15 cellular contexts compared by ENCODE assay signal in the genomic region with DNA sequence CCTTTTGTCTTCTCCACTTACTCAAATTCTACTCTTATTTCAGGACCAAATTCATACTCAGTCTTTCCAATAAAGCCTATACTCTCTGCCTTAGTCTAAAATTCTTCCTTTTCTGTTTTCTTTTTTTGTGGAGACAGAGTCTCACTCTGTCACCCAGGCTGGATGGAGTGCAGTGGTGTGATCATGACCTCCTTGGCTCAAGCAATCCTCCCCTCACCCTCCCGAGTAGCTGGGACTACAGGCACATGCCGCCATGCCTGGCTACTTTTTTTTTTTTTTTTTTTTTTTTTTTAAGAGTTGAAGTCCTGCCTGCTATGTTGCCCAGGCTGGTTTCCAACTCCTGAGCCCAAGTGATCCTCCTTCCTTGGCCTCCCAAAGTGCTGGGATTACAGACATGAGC. TPM values are rescaled to one million over a fixed set of nuclear protein-coding genes. Genes with fewer than 3 reads are reported as not detected.
A peak's percentile ranks its signal among the peaks of the same experiment; 100 is the strongest.
DNase-seq lines count a peak whose midpoint lies in the region; ATAC-seq, FAIRE-seq and TF ChIP-seq lines count a peak whose summit lies in the region.
"Had no signal": no experiment of that assay in that cellular context is flagged by ENCODE, and none has a peak within 500 bp of the region (broad histone marks: within the 10 kb centered on the region; RNA-seq: fewer than 3 reads in every experiment).

No MANE protein-coding gene starts in this region.

- no peak overlapping the region for H2AFZ ChIP-seq in K562 (ENCODE audit: low read depth, low read length)

- H3K9me3 Mint-ChIP-seq in CD14-positive monocyte, result peaks cover 0 to 2% (median 0%) of the 10 kb centered on the region in 7 donors
- no peaks in the 10 kb centered on the region for H3K9me3 Mint-ChIP-seq in CD8-positive, alpha-beta memory T cell
- no peaks in the 10 kb centered on the region for H3K9me3 Mint-ChIP-seq in naive B cell

- H3K4me1 Mint-ChIP-seq in CD14-positive monocyte (peaks cover 8% of the 10 kb centered on the region), naive B cell (peaks cover 2 to 26% (median 23%) of the 10 kb centered on the region in 3 donors)
- peaks cover 30 to 62% (median 48%) of the 10 kb centered on the region in 3 donors for H3K4me1 Mint-ChIP-seq in CD8-positive, alpha-beta memory T cell

- intact Hi-C loops in CD14-positive monocyte (cut with micrococcal nuclease) (no loop called here), K562 (cut with micrococcal nuclease) (no loop called here)

- no peaks in the 10 kb centered on the region for H4K20me1 ChIP-seq in K562 (replicated peaks; ENCODE audit: control insufficient read depth, insufficient read depth, low read length)

- H3K27ac Mint-ChIP-seq in CD14-positive monocyte (peak overlapping the region in 6 of 7 donors; percentile 2 to 76 (median 23)), naive B cell (peak overlapping the region; percentile 3 to 84 (median 34))
- peak overlapping the region in 7 of 8 donors; percentile 1 to 86 (median 38) for H3K27ac Mint-ChIP-seq in CD8-positive, alpha-beta memory T cell

- no CpG with 5 or more reads among the region's 2 CpGs for WGBS in K562 (ENCODE audit: insufficient coverage, low coverage, missing lambda C conversion rate)

- no peak overlapping the region for H3K27ac ChIP-seq in CD8-positive, alpha-beta memory T cell (ENCODE audit: low read depth, low read length)
- peak overlapping the region; percentile 26; the same call in 1 of the 3 replicates for H3K27ac ChIP-seq in K562 (ENCODE audit: extremely low read depth, low read depth, low read length)

- no peaks in the 10 kb centered on the region for H3K9me1 ChIP-seq in K562 (ENCODE audit: control insufficient read depth, insufficient read depth, low read length)

- CTCF ChIA-PET in CD8-positive, alpha-beta memory T cell (lab: Charles Lee), result no interaction called here
- CTCF ChIA-PET in K562 (lab: Yijun Ruan, JAX; ENCODE audit: low intra/inter-chr PET ratio), result no interaction called here

- no peak overlapping the region for H3K9ac ChIP-seq in K562 (ENCODE audit: insufficient read depth in 1 of 2, low read depth in 2 of 2, low read length in 2 of 2)

- H3K4me3 Mint-ChIP-seq in CD14-positive monocyte (no peak overlapping the region), naive B cell (no peak overlapping the region)
- H3K4me3 Mint-ChIP-seq in CD8-positive, alpha-beta memory T cell, result no peak overlapping the region

- H3K9me3 ChIP-seq in CD8-positive, alpha-beta memory T cell (ENCODE audit: low read length), result no peaks in the 10 kb centered on the region
- H3K9me3 ChIP-seq in K562 (replicated peaks; ENCODE audit: control insufficient read depth, insufficient read depth, low read depth, low read length), result no peaks in the 10 kb centered on the region

- H3K4me3 ChIP-seq in CD8-positive, alpha-beta memory T cell (ENCODE audit: low read length), result no peak overlapping the region
- no peak overlapping the region for H3K4me3 ChIP-seq in K562

- FAIRE-seq in K562 (lab: Jason Lieb, UNC), result no peak
- FAIRE-seq: HTR-8/SVneo had no signal

- TF ChIP-seq POLR2A in K562 (conservative IDR thresholded peaks at IDR 0.05), result no peak

- peaks cover 4% of the 10 kb centered on the region for H3K4me1 ChIP-seq in CD8-positive, alpha-beta memory T cell (ENCODE audit: insufficient read depth, low read length)
- H3K4me1 ChIP-seq in K562 (replicated peaks in 1 of 2; ENCODE audit: control insufficient read depth in 2 of 2, insufficient read depth in 2 of 2, low read length in 2 of 2), result peaks cover 0 to 2% of the 10 kb centered on the region in 2 experiments; a peak in 3 of 5 replicates

- no TSS peak for BruUV-seq in K562 (replicated peaks; lab: Mats Ljungman, UMichigan)

- TF ChIP-seq RAD21 in K562 (CRISPR knock-in tag; conservative IDR thresholded peaks at IDR 0.05 in 1 of 2, IDR thresholded peaks at IDR 0.05 in 1 of 2), result no peak

- POLR2A ChIA-PET in CD8-positive, alpha-beta memory T cell (lab: Charles Lee), result interaction anchor here (0.6 kb wide), 1 partner anchor 23 kb away, joined by 5 read pairs; no protein-coding TSS in a partner anchor
- POLR2A ChIA-PET in K562 (lab: Yijun Ruan, JAX), result no interaction called here

- peak; percentile 41 for ATAC-seq in K562
- no peak for ATAC-seq in naive B cell (ENCODE audit: low read depth in 2 of 2)
- ATAC-seq in GM18511 (IDR thresholded peaks at IDR 0.05; ENCODE audit: unreplicated experiment), result no peak
- ATAC-seq in GM21526 (IDR thresholded peaks at IDR 0.05; ENCODE audit: low FRiP score, unreplicated experiment), result no peak
- ATAC-seq: HCT116 had no signal

- DNase-seq in CD14-positive monocyte (ENCODE audit: low spot score) (no peak), K562 (ENCODE audit: extremely low read depth in 1 of 4, low spot score in 3 of 4) (no peak), naive B cell (no peak), COR-L47 (lab: John Stamatoyannopoulos, UW) (no peak)
- DNase-seq in CD8-positive, alpha-beta memory T cell, result no peak
- DNase-seq: AML-193, DMS153, EL, NCI-H1436, NCI-H2227 treated with DMSO at 0.1 percent for 48 hours, NCI-H526 treated with DMSO at 0.1 percent for 48 hours had no signal

- H3K36me3 ChIP-seq in CD8-positive, alpha-beta memory T cell (ENCODE audit: insufficient read depth, low read length), result no peaks in the 10 kb centered on the region
- peaks cover 19% of the 10 kb centered on the region for H3K36me3 ChIP-seq in K562 (ENCODE audit: control insufficient read depth, insufficient read depth, low read length)

- H3K4me2 ChIP-seq in K562 (ENCODE audit: insufficient read depth, low read length), result no peak overlapping the region

- H3K27me3 Mint-ChIP-seq in CD14-positive monocyte (ENCODE audit: low read depth in 3 of 3) (no peaks in the 10 kb centered on the region), naive B cell (no peaks in the 10 kb centered on the region)
- H3K27me3 Mint-ChIP-seq in CD8-positive, alpha-beta memory T cell, result no peaks in the 10 kb centered on the region

- no peaks in the 10 kb centered on the region for H3K27me3 ChIP-seq in CD8-positive, alpha-beta memory T cell (ENCODE audit: insufficient read depth, low read length, poor library complexity, severe bottlenecking)
- no peaks in the 10 kb centered on the region for H3K27me3 ChIP-seq in K562 (ENCODE audit: control insufficient read depth in 2 of 2, insufficient read depth in 2 of 2, low read length in 2 of 2)

- no peak for TF ChIP-seq EP300 in K562 (IDR thresholded peaks at IDR 0.05; ENCODE audit: low read length)

- TF ChIP-seq CTCF in CD14-positive monocyte (IDR thresholded peaks at IDR 0.05), result no peak
- TF ChIP-seq CTCF in K562 (IDR thresholded peaks at IDR 0.05 in 2 of 3, conservative IDR thresholded peaks at IDR 0.05 in 1 of 3; ENCODE audit: insufficient read depth in 2 of 3, low read depth in 1 of 3, low read length in 3 of 3), result no peak

- in situ Hi-C loops in K562 (cut with MboI), result no loop called here

- H3K36me3 Mint-ChIP-seq in CD14-positive monocyte (peaks cover 16 to 31% of the 10 kb centered on the region in 2 donors), naive B cell (no peaks in the 10 kb centered on the region)
- peaks cover 0 to 24% (median 3%) of the 10 kb centered on the region in 3 donors for H3K36me3 Mint-ChIP-seq in CD8-positive, alpha-beta memory T cell

- peaks cover 51% of the 10 kb centered on the region for H3K79me2 ChIP-seq in K562 (ENCODE audit: control insufficient read depth, insufficient read depth, low read length)

RNA-seq across cellular contexts. Expression of a gene that starts 11.9 kb away (rescaled TPM):
- 10 to 100 TPM; 24.9 to 33.6 TPM for polyA plus RNA-seq in CD14-positive monocyte
- 10 to 100 TPM; 76.2 to 76.5 TPM for total RNA-seq in CD8-positive, alpha-beta memory T cell
- 34.5 TPM for polyA plus RNA-seq in CD8-positive, alpha-beta memory T cell
- total RNA-seq in K562 (2011; cell fraction: chromatin; rRNA removed; ENCODE audit: low replicate concordance), result 46.3 and 124 TPM in 2 replicates
- total RNA-seq in K562 (2011; cell fraction: nucleolus; rRNA removed), result 27.2 and 30.0 TPM in 2 replicates
- total RNA-seq in K562 (2011; cell fraction: nucleoplasm; rRNA removed), result 47.2 and 66.9 TPM in 2 replicates
- total RNA-seq in K562 (2014; rRNA removed), result 46.7 and 51.7 TPM in 2 replicates
- 68.2 and 74.5 TPM in 2 replicates for total RNA-seq in K562 (2014; rRNA removed; fragmentation: Illumina TruSeq; extraction: Trizol)
- total RNA-seq in K562 (2015; rRNA removed; fragmentation: Illumina TruSeq; extraction: Trizol), result 59.3 and 62.5 TPM in 2 replicates
- 38.7 and 41.6 TPM in 2 replicates for total RNA-seq in K562 (2021)
- polyA plus RNA-seq in K562 (2011; rRNA removed), result 28.6 and 31.1 TPM in 2 replicates
- polyA plus RNA-seq in K562 (2011; cell fraction: cytosol; rRNA removed), result 19.4 and 27.7 TPM in 2 replicates
- 16.9 and 28.6 TPM in 2 replicates for polyA plus RNA-seq in K562 (2011; cell fraction: nucleus; rRNA removed)
- polyA plus RNA-seq in K562 (2012), result 42.6 and 46.5 TPM in 2 replicates
- 64.7 and 69.8 TPM in 2 replicates for polyA plus RNA-seq in K562 (2014; fragmentation: Illumina TruSeq; extraction: Trizol)
- 10 to 100 TPM; 44.1 to 64.5 TPM for polyA plus RNA-seq in K562 (2014; fragmentation: Nextera tagmentation; extraction: Ambion mirVana)
- 51.5 and 51.9 TPM in 2 replicates for polyA plus RNA-seq in K562 (2014; rRNA removed)
- polyA minus RNA-seq in K562 (2011; rRNA and poly(A)+ RNA removed), result 40.3 and 44.1 TPM in 2 replicates
- 14.9 and 19.2 TPM in 2 replicates for polyA minus RNA-seq in K562 (2011; cell fraction: cytosol; rRNA and poly(A)+ RNA removed)
- 18.0 and 44.5 TPM in 2 replicates for polyA minus RNA-seq in K562 (2011; cell fraction: nucleus; rRNA and poly(A)+ RNA removed)
- 10 to 100 TPM; 16.8 to 41.2 (median 29.3) TPM for polyA plus RNA-seq in naive B cell (ENCODE audit: low read depth in 6 of 6)

RNA-seq across cellular contexts. Expression of a gene that starts 51.4 kb away (rescaled TPM):
- polyA plus RNA-seq in CD14-positive monocyte, result 10 to 100 TPM; 29.4 to 48.1 TPM
- total RNA-seq in CD8-positive, alpha-beta memory T cell, result 10 to 100 TPM; 43.1 to 47.4 TPM
- 54.6 TPM for polyA plus RNA-seq in CD8-positive, alpha-beta memory T cell
- total RNA-seq in K562 (2011; cell fraction: chromatin; rRNA removed; ENCODE audit: low replicate concordance), result 16.0 and 36.3 TPM in 2 replicates
- total RNA-seq in K562 (2011; cell fraction: nucleolus; rRNA removed), result 24.5 and 25.3 TPM in 2 replicates
- 26.8 and 34.9 TPM in 2 replicates for total RNA-seq in K562 (2011; cell fraction: nucleoplasm; rRNA removed)
- 29.9 and 35.3 TPM in 2 replicates for total RNA-seq in K562 (2014; rRNA removed)
- 28.1 and 34.2 TPM in 2 replicates for total RNA-seq in K562 (2014; rRNA removed; fragmentation: Illumina TruSeq; extraction: Trizol)
- total RNA-seq in K562 (2015; rRNA removed; fragmentation: Illumina TruSeq; extraction: Trizol), result 27.5 and 27.8 TPM in 2 replicates
- total RNA-seq in K562 (2021), result 34.5 and 36.2 TPM in 2 replicates
- polyA plus RNA-seq in K562 (2011; rRNA removed), result 30.3 and 35.6 TPM in 2 replicates
- polyA plus RNA-seq in K562 (2011; cell fraction: cytosol; rRNA removed), result 22.8 and 26.5 TPM in 2 replicates
- polyA plus RNA-seq in K562 (2011; cell fraction: nucleus; rRNA removed), result 13.9 and 16.9 TPM in 2 replicates
- 34.5 and 41.8 TPM in 2 replicates for polyA plus RNA-seq in K562 (2012)
- 30.6 and 32.6 TPM in 2 replicates for polyA plus RNA-seq in K562 (2014; fragmentation: Illumina TruSeq; extraction: Trizol)
- 10 to 100 TPM in 1 of 2 experiments, 1 to 10 TPM in 1; 7.7 to 12.1 TPM for polyA plus RNA-seq in K562 (2014; fragmentation: Nextera tagmentation; extraction: Ambion mirVana)
- polyA plus RNA-seq in K562 (2014; rRNA removed), result 36.2 and 41.2 TPM in 2 replicates
- polyA minus RNA-seq in K562 (2011; rRNA and poly(A)+ RNA removed), result 10.3 and 10.9 TPM in 2 replicates
- polyA minus RNA-seq in K562 (2011; cell fraction: cytosol; rRNA and poly(A)+ RNA removed), result 7.7 and 11.3 TPM in 2 replicates
- polyA minus RNA-seq in K562 (2011; cell fraction: nucleus; rRNA and poly(A)+ RNA removed), result 14.8 and 16.6 TPM in 2 replicates
- 10 to 100 TPM; 31.8 to 51.2 (median 35.3) TPM for polyA plus RNA-seq in naive B cell (ENCODE audit: low read depth in 6 of 6)
